8 cellular contexts compared by ENCODE assay signal in genomic region chr19:7069904-7070226, GRCh38. TPM values are rescaled to one million over a fixed set of nuclear protein-coding genes. Genes with fewer than 3 reads are reported as not detected.
DNase-seq lines count a peak whose midpoint lies in the region; ATAC-seq and TF ChIP-seq lines count a peak whose summit lies in the region.

No MANE protein-coding gene starts in this region.

- DNase-seq in activated CD8-positive, alpha-beta memory T cell treated with anti-CD3 and anti-CD28 coated beads, Interleukin-2, amount 10 ng/mL, durations not matched to agents 7 days and 5 days = no peak
- DNase-seq in activated CD8-positive, alpha-beta memory T cell treated with anti-CD3 and anti-CD28 coated beads for 24 hours = no peak
- no peak for DNase-seq in fibroblast of mammary gland (ENCODE audit: low read depth)
- no peak for DNase-seq in hypothalamus (lab: John Stamatoyannopoulos, UW)
- DNase-seq in NCI-H1436 treated with DMSO at 0.1 percent for 48 hours (lab: John Stamatoyannopoulos, UW) = no peak

- H3K27ac ChIP-seq in rectal smooth muscle tissue (ENCODE audit: low read depth, low read length) = peak overlapping the region; percentile 79

- no peaks in the 10 kb centered on the region for H3K27me3 Mint-ChIP-seq in activated CD8-positive, alpha-beta memory T cell treated with anti-CD3 and anti-CD28 coated beads, Interleukin-2, amount 10 ng/mL, durations not matched to agents 7 days and 5 days

- TF ChIP-seq CTCF in fibroblast of mammary gland (conservative IDR thresholded peaks at IDR 0.05; ENCODE audit: control insufficient read depth, insufficient read depth, low read depth, low read length) = no peak

- H3K9me3 Mint-ChIP-seq in activated CD8-positive, alpha-beta memory T cell treated with anti-CD3 and anti-CD28 coated beads, Interleukin-2, amount 10 ng/mL, durations not matched to agents 7 days and 5 days (ENCODE audit: low read depth) = peaks cover 5% of the 10 kb centered on the region

- H3K36me3 Mint-ChIP-seq in activated CD8-positive, alpha-beta memory T cell treated with anti-CD3 and anti-CD28 coated beads, Interleukin-2, amount 10 ng/mL, durations not matched to agents 7 days and 5 days = peaks cover 38% of the 10 kb centered on the region

- H3K4me3 Mint-ChIP-seq in activated CD8-positive, alpha-beta memory T cell treated with anti-CD3 and anti-CD28 coated beads, Interleukin-2, amount 10 ng/mL, durations not matched to agents 7 days and 5 days = peak overlapping the region; percentile 94

- ATAC-seq in activated CD8-positive, alpha-beta memory T cell treated with anti-CD3 and anti-CD28 coated beads, Interleukin-2, amount 10 ng/mL, durations not matched to agents 7 days and 5 days = no peak
- peak; percentile 40 for ATAC-seq in SK-N-SH treated with all-trans-retinoic acid at 6 μM for 48 hours
- no peak for ATAC-seq in HG02763 (IDR thresholded peaks at IDR 0.05; ENCODE audit: unreplicated experiment)

- H3K27me3 ChIP-seq in rectal smooth muscle tissue (ENCODE audit: control insufficient read depth, insufficient read depth, low read length) = no peaks in the 10 kb centered on the region

- H3K36me3 ChIP-seq in rectal smooth muscle tissue (ENCODE audit: control insufficient read depth, insufficient read depth, low read length) = peaks cover 16% of the 10 kb centered on the region

- peak overlapping the region; percentile 83 for H3K9ac ChIP-seq in rectal smooth muscle tissue (ENCODE audit: low read length)

- peak overlapping the region; percentile 84 for H3K4me3 ChIP-seq in fibroblast of mammary gland (ENCODE audit: control insufficient read depth, low read depth, low read length)
- peak overlapping the region; percentile 87 for H3K4me3 ChIP-seq in rectal smooth muscle tissue (ENCODE audit: low read length)

- peaks cover 5% of the 10 kb centered on the region for H3K4me1 ChIP-seq in rectal smooth muscle tissue (ENCODE audit: control insufficient read depth, insufficient read depth, low read length)

- H3K4me1 Mint-ChIP-seq in activated CD8-positive, alpha-beta memory T cell treated with anti-CD3 and anti-CD28 coated beads, Interleukin-2, amount 10 ng/mL, durations not matched to agents 7 days and 5 days = peaks cover 22% of the 10 kb centered on the region

- H3K27ac Mint-ChIP-seq in activated CD8-positive, alpha-beta memory T cell treated with anti-CD3 and anti-CD28 coated beads, Interleukin-2, amount 10 ng/mL, durations not matched to agents 7 days and 5 days = peak overlapping the region; percentile 75

- CTCF ChIA-PET in activated CD8-positive, alpha-beta memory T cell treated with anti-CD3 and anti-CD28 coated beads, Interleukin-2, amount 10 ng/mL, durations not matched to agents 7 days and 5 days (lab: Charles Lee) = interaction anchor here (1.0 to 2.7 kb wide), 5 partner anchors 11 to 206 kb away, joined by 3 to 11 read pairs (median 3); no protein-coding TSS in a partner anchor

TF ChIP-seq in SK-N-SH treated with all-trans-retinoic acid at 6 μM for 48 hours, 23 proteins besides CTCF, POLR2A, EP300 and RAD21:
- TF ChIP-seq OSR1 (CRISPR knock-in tag; IDR thresholded peaks at IDR 0.05) (no peak), ISL1 (CRISPR knock-in tag; IDR thresholded peaks at IDR 0.05) (no peak), ZFP30 (CRISPR knock-in tag; IDR thresholded peaks at IDR 0.05) (no peak), TOX (CRISPR knock-in tag; IDR thresholded peaks at IDR 0.05; ENCODE audit: borderline replicate concordance) (no peak), ZNF8 (CRISPR knock-in tag; IDR thresholded peaks at IDR 0.05) (no peak), ZNF565 (CRISPR knock-in tag; conservative IDR thresholded peaks at IDR 0.05; ENCODE audit: low read depth) (no peak), CSRNP3 (CRISPR knock-in tag; IDR thresholded peaks at IDR 0.05) (no peak), ZC3H10 (CRISPR knock-in tag; IDR thresholded peaks at IDR 0.05) (no peak), ZNF70 (CRISPR knock-in tag; IDR thresholded peaks at IDR 0.05) (no peak), TCF4 (CRISPR knock-in tag; IDR thresholded peaks at IDR 0.05; ENCODE audit: borderline replicate concordance) (no peak), ARNTL (CRISPR knock-in tag; IDR thresholded peaks at IDR 0.05; ENCODE audit: borderline replicate concordance, low read depth) (no peak), ESRRG (CRISPR knock-in tag; IDR thresholded peaks at IDR 0.05) (no peak), CSDC2 (CRISPR knock-in tag; IDR thresholded peaks at IDR 0.05) (no peak), CREB5 (CRISPR knock-in tag; IDR thresholded peaks at IDR 0.05; ENCODE audit: low read depth) (no peak), SNAI2 (CRISPR knock-in tag; IDR thresholded peaks at IDR 0.05) (no peak), GLIS3 (CRISPR knock-in tag; IDR thresholded peaks at IDR 0.05) (no peak), ZFP3 (CRISPR knock-in tag; IDR thresholded peaks at IDR 0.05) (no peak)

RNA-seq across cellular contexts. Expression of gene ZNF557, which starts 0.4 kb away (rescaled TPM):
- total RNA-seq in activated CD8-positive, alpha-beta memory T cell treated with anti-CD3 and anti-CD28 coated beads, Interleukin-2, amount 10 ng/mL, durations not matched to agents 7 days and 5 days = 10 to 100 TPM; 13.3 to 13.5 TPM

RNA-seq across cellular contexts. Expression of gene MBD3L3, which starts 11.4 kb away (rescaled TPM):
- not detected for total RNA-seq in activated CD8-positive, alpha-beta memory T cell treated with anti-CD3 and anti-CD28 coated beads, Interleukin-2, amount 10 ng/mL, durations not matched to agents 7 days and 5 days

RNA-seq across cellular contexts. Expression of gene MBD3L2, which starts 20.7 kb away (rescaled TPM):
- total RNA-seq in activated CD8-positive, alpha-beta memory T cell treated with anti-CD3 and anti-CD28 coated beads, Interleukin-2, amount 10 ng/mL, durations not matched to agents 7 days and 5 days = not detected

RNA-seq across cellular contexts. Expression of gene MBD3L4, which starts 29.9 kb away (rescaled TPM):
- total RNA-seq in activated CD8-positive, alpha-beta memory T cell treated with anti-CD3 and anti-CD28 coated beads, Interleukin-2, amount 10 ng/mL, durations not matched to agents 7 days and 5 days = not detected

RNA-seq across cellular contexts. Expression of gene MBD3L5, which starts 39.5 kb away (rescaled TPM):
- not detected for total RNA-seq in activated CD8-positive, alpha-beta memory T cell treated with anti-CD3 and anti-CD28 coated beads, Interleukin-2, amount 10 ng/mL, durations not matched to agents 7 days and 5 days
